Comparison of ENCODE assay signal across 31 cellular contexts in the genomic region with DNA sequence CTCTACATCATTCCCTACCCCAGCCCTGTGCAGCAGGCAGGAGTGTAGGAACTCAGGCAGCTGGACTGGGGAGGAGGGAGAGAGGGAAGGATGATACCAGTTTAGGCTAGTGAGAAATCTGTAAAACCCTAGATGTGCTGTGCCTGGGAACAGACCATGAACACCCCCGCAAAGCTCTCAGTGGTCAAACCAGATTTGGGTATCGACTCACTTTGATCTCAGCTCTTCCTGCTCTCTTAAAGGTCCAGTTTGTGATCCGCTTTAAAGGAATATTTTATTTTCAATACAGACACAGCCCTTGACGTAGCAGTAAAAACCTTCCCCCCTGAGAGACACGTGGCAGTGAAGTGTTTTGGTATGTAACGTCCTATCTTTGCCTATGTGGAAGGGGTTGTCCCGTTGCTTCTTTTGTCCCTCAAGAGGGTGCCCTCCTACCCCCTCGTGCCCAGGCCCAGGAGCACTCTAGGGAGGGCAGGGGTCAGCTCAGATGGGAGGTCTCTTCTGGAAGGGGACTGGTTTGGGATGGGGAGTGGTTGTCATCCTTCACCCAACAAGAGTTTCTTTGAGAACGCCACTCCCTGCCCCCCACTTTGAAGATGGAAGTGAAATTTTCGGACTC. TPM values are rescaled to one million over a fixed set of nuclear protein-coding genes. Genes with fewer than 3 reads are reported as not detected.
DNase-seq lines count a peak whose midpoint lies in the region; ATAC-seq, FAIRE-seq and TF ChIP-seq lines count a peak whose summit lies in the region.
"Had no signal": no experiment of that assay in that cellular context is flagged by ENCODE, and none has a peak within 500 bp of the region (broad histone marks: within the 10 kb centered on the region; RNA-seq: fewer than 3 reads in every experiment).

No MANE protein-coding gene starts in this region.

- H3K18ac ChIP-seq in neuronal stem cell (ENCODE audit: low read length): no peak overlapping the region

- H2BK12ac ChIP-seq in neuronal stem cell (ENCODE audit: low read length): no peak overlapping the region

- no peak overlapping the region for H2BK120ac ChIP-seq in neuronal stem cell (ENCODE audit: low read depth, low read length)

- H3K9ac ChIP-seq in SK-N-SH: no peak overlapping the region
- no peak overlapping the region for H3K9ac ChIP-seq in kidney (ENCODE audit: low read length in 2 of 2)
- H3K9ac ChIP-seq in neuronal stem cell (ENCODE audit: low read depth, low read length, poor library complexity): no peak overlapping the region

- no peaks in the 10 kb centered on the region for H3K9me2 ChIP-seq in SK-N-SH

- no peak for TF ChIP-seq POLR2A in upper lobe of left lung (IDR thresholded peaks at IDR 0.05)
- no peak for TF ChIP-seq POLR2A in H54 (IDR thresholded peaks at IDR 0.05; ENCODE audit: low read depth, low read length)

- no peaks in the 10 kb centered on the region for H3K79me2 ChIP-seq in SK-N-SH (ENCODE audit: insufficient read depth)

- H4K91ac ChIP-seq in neuronal stem cell (ENCODE audit: low read depth, low read length, poor library complexity): no peak overlapping the region

- H3K9me3 ChIP-seq in SK-N-SH: no peaks in the 10 kb centered on the region
- no peaks in the 10 kb centered on the region for H3K9me3 ChIP-seq in kidney (ENCODE audit: control insufficient read depth in 1 of 2, low read length in 2 of 2)
- H3K9me3 ChIP-seq in neuronal stem cell (replicated peaks in 1 of 2; ENCODE audit: control insufficient read depth in 2 of 2, insufficient read depth in 1 of 2, low read depth in 1 of 2, low read length in 2 of 2): no peaks in the 10 kb centered on the region
- no peaks in the 10 kb centered on the region for H3K9me3 ChIP-seq in upper lobe of left lung
- H3K9me3 ChIP-seq: sigmoid colon had no signal

- H3K4me3 ChIP-seq in SK-N-SH (ENCODE audit: low read depth in 2 of 2, low read length in 1 of 2) (peak overlapping the region in 1 of 2 experiments; percentile 14; a peak in 1 of 4 replicates), kidney (ENCODE audit: low read length in 2 of 2) (no peak overlapping the region), neuronal stem cell (ENCODE audit: low read length in 2 of 2) (no peak overlapping the region), upper lobe of left lung (no peak overlapping the region)
- H3K4me3 ChIP-seq: GM23338, PC-9, sigmoid colon had no signal

- no peaks in the 10 kb centered on the region for H3K9me3 Mint-ChIP-seq in T-cell
- H3K9me3 Mint-ChIP-seq: activated naive CD8-positive, alpha-beta T cell treated with anti-CD3 and anti-CD28 coated beads, Interleukin-2, amount 50 U/mL, for 24 hours; activated T-cell treated with anti-CD3 and anti-CD28 coated beads, Interleukin-2, amount 50 U/mL, for 4 hours; effector memory CD8-positive, alpha-beta T cell; GM23338; stimulated activated effector memory CD8-positive, alpha-beta T cell treated with anti-CD3 and anti-CD28 coated beads, Interleukin-12 subunit alpha, Interleukin-12 subunit beta, amount 100 ng/mL, for 72 hours had no signal

- TF ChIP-seq EP300 in SK-N-SH (IDR thresholded peaks at IDR 0.05; ENCODE audit: borderline replicate concordance in 1 of 2, low read depth in 1 of 2, low read length in 1 of 2): no peak
- no peak for TF ChIP-seq EP300 in upper lobe of left lung (IDR thresholded peaks at IDR 0.05)

- H3K27me3 ChIP-seq in SK-N-SH (ENCODE audit: insufficient read depth) (no peaks in the 10 kb centered on the region), neuronal stem cell (ENCODE audit: control insufficient read depth in 3 of 3, insufficient read depth in 3 of 3, low read depth in 1 of 3, low read length in 3 of 3) (peaks cover 0 to under 1% (median 0%) of the 10 kb centered on the region in 3 experiments), upper lobe of left lung (no peaks in the 10 kb centered on the region)
- H3K27me3 ChIP-seq: foreskin keratinocyte, sigmoid colon had no signal

- H3K4me2 ChIP-seq in SK-N-SH: no peak overlapping the region
- no peak overlapping the region for H3K4me2 ChIP-seq in neuronal stem cell (ENCODE audit: insufficient read depth, low read length, poor library complexity, severe bottlenecking)
- H3K4me2 ChIP-seq: GM23338, PC-9 had no signal

- H3K14ac ChIP-seq in neuronal stem cell (ENCODE audit: low read length): no peak overlapping the region

- peaks cover 0 to 66% of the 10 kb centered on the region in 2 experiments; a peak in 3 of 4 replicates for H3K4me1 ChIP-seq in SK-N-SH (ENCODE audit: control insufficient read depth in 1 of 2, insufficient read depth in 2 of 2, low read depth in 1 of 2, low read length in 1 of 2)
- peaks cover 31% of the 10 kb centered on the region in 2 donors for H3K4me1 ChIP-seq in kidney (ENCODE audit: control insufficient read depth in 1 of 2, insufficient read depth in 1 of 2, low read depth in 1 of 2, low read length in 2 of 2)
- H3K4me1 ChIP-seq in neuronal stem cell (ENCODE audit: control insufficient read depth in 2 of 2, insufficient read depth in 1 of 2, low read depth in 1 of 2, low read length in 2 of 2): peaks cover 2 to 15% of the 10 kb centered on the region in 2 donors
- peaks cover 0 to 4% (median 0%) of the 10 kb centered on the region in 4 donors for H3K4me1 ChIP-seq in upper lobe of left lung
- H3K4me1 ChIP-seq: foreskin keratinocyte, sigmoid colon had no signal

- POLR2A ChIA-PET in SK-N-SH (lab: Yijun Ruan, JAX) (interaction anchor here (1.0 to 7.5 kb wide), 6 partner anchors 14 to 231 kb away, joined by 4 to 105 read pairs (median 6); a partner anchor contains a TSS), T-cell (lab: Charles Lee) (interaction anchor here in 1 of 2 donors (0.6 kb wide), 1 partner anchor 719 kb away, joined by 3 read pairs; no protein-coding TSS in a partner anchor)

- no peak overlapping the region for H2AFZ ChIP-seq in SK-N-SH (ENCODE audit: low read depth)
- H2AFZ ChIP-seq in neuronal stem cell (ENCODE audit: low read length): no peak overlapping the region
- H2AFZ ChIP-seq: GM23338, PC-9 had no signal

- H4K8ac ChIP-seq in neuronal stem cell (ENCODE audit: low read depth, low read length): no peak overlapping the region

- TF ChIP-seq RAD21 in SK-N-SH (IDR thresholded peaks at IDR 0.05; ENCODE audit: low read length): no peak

- no peaks in the 10 kb centered on the region for H3K27me3 Mint-ChIP-seq in T-cell
- H3K27me3 Mint-ChIP-seq: activated CD8-positive, alpha-beta memory T cell treated with anti-CD3 and anti-CD28 coated beads, Interleukin-2, amount 10 ng/mL, durations not matched to agents 7 days and 5 days; activated naive CD8-positive, alpha-beta T cell treated with anti-CD3 and anti-CD28 coated beads, Interleukin-2, amount 50 U/mL, for 24 hours; effector memory CD8-positive, alpha-beta T cell had no signal

- H3K79me1 ChIP-seq in neuronal stem cell (ENCODE audit: low read depth, low read length): no peaks in the 10 kb centered on the region

- peaks cover 35% of the 10 kb centered on the region for H3K36me3 Mint-ChIP-seq in T-cell
- H3K36me3 Mint-ChIP-seq: activated CD8-positive, alpha-beta memory T cell treated with anti-CD3 and anti-CD28 coated beads, Interleukin-2, amount 10 ng/mL, durations not matched to agents 7 days and 5 days; stimulated activated effector memory CD8-positive, alpha-beta T cell treated with anti-CD3 and anti-CD28 coated beads, Interleukin-12 subunit alpha, Interleukin-12 subunit beta, amount 100 ng/mL, for 72 hours had no signal

- peak overlapping the region in 1 of 2 experiments; percentile 98; a peak in 2 of 4 replicates for H3K27ac ChIP-seq in SK-N-SH (ENCODE audit: low read depth in 2 of 2, low read length in 1 of 2)
- H3K27ac ChIP-seq in kidney (ENCODE audit: low read depth in 2 of 2, low read length in 2 of 2): no peak overlapping the region
- H3K27ac ChIP-seq in neuronal stem cell (replicated peaks; ENCODE audit: low read length): no peak overlapping the region
- H3K27ac ChIP-seq in upper lobe of left lung: peak overlapping the region in 3 of 4 donors; percentile 18 to 56 (median 43)
- H3K27ac ChIP-seq: foreskin keratinocyte, PC-9, sigmoid colon had no signal

- H4K20me1 ChIP-seq in SK-N-SH (ENCODE audit: insufficient read depth): no peaks in the 10 kb centered on the region

- H3K27ac Mint-ChIP-seq in T-cell: no peak overlapping the region
- H3K27ac Mint-ChIP-seq: activated CD8-positive, alpha-beta memory T cell treated with anti-CD3 and anti-CD28 coated beads, Interleukin-2, amount 10 ng/mL, durations not matched to agents 7 days and 5 days; activated naive CD8-positive, alpha-beta T cell treated with anti-CD3 and anti-CD28 coated beads, Interleukin-2, amount 50 U/mL, for 24 hours; effector memory CD8-positive, alpha-beta T cell; GM23338; stimulated activated effector memory CD8-positive, alpha-beta T cell treated with anti-CD3 and anti-CD28 coated beads, Interleukin-12 subunit alpha, Interleukin-12 subunit beta, amount 100 ng/mL, for 72 hours had no signal

- TF ChIP-seq CTCF in SK-N-SH (IDR thresholded peaks at IDR 0.05) (no peak), kidney (IDR thresholded peaks at IDR 0.05; ENCODE audit: borderline replicate concordance, extremely low read depth, insufficient read depth) (no peak), upper lobe of left lung (IDR thresholded peaks at IDR 0.05) (no peak)

- 81% methylated on average over 10 of the region's 10 CpGs for WGBS in SK-N-SH (ENCODE audit: low lambda C conversion rate)
- no CpG with 5 or more reads among the region's 10 CpGs for WGBS in neuronal stem cell (ENCODE audit: extremely low coverage in 2 of 2, insufficient read length in 2 of 2, insufficient replicate concordance in 1 of 2), 2 donors
- WGBS in upper lobe of left lung, 2 donors: 78 to 80% methylated on average over 9 to 10 of the region's 10 CpGs

- H2AK5ac ChIP-seq in neuronal stem cell (ENCODE audit: low read depth, low read length): no peak overlapping the region

- no peak overlapping the region for H2BK15ac ChIP-seq in neuronal stem cell (ENCODE audit: low read length)

- no peaks in the 10 kb centered on the region for H3K4me1 Mint-ChIP-seq in T-cell
- H3K4me1 Mint-ChIP-seq: activated CD8-positive, alpha-beta memory T cell treated with anti-CD3 and anti-CD28 coated beads, Interleukin-2, amount 10 ng/mL, durations not matched to agents 7 days and 5 days; activated naive CD8-positive, alpha-beta T cell treated with anti-CD3 and anti-CD28 coated beads, Interleukin-2, amount 50 U/mL, for 24 hours; stimulated activated effector memory CD8-positive, alpha-beta T cell treated with anti-CD3 and anti-CD28 coated beads, Interleukin-12 subunit alpha, Interleukin-12 subunit beta, amount 100 ng/mL, for 72 hours had no signal

- no peaks in the 10 kb centered on the region for H3F3A ChIP-seq in SK-N-SH (replicated peaks; ENCODE audit: insufficient read depth)

- ATAC-seq in upper lobe of left lung (ENCODE audit: low FRiP score in 2 of 2) (no peak), T-cell (replicated peaks in 1 of 4) (no peak)
- ATAC-seq: activated CD4-positive, CD25-positive, alpha-beta regulatory T cell treated with anti-CD3 and anti-CD28 coated beads, Interleukin-2, amount 50 U/mL, for 24 hours; activated CD8-positive, alpha-beta memory T cell treated with anti-CD3 and anti-CD28 coated beads, Interleukin-2, amount 10 ng/mL, durations not matched to agents 7 days and 5 days; activated naive CD8-positive, alpha-beta T cell treated with anti-CD3 and anti-CD28 coated beads, Interleukin-2, amount 50 U/mL, for 24 hours; activated T-cell treated with anti-CD3 and anti-CD28 coated beads, Interleukin-2, amount 50 U/mL, for 4 hours; effector memory CD8-positive, alpha-beta T cell; foreskin keratinocyte; Right ventricle myocardium inferior; stimulated activated effector memory CD8-positive, alpha-beta T cell treated with anti-CD3 and anti-CD28 coated beads, Interleukin-12 subunit alpha, Interleukin-12 subunit beta, amount 100 ng/mL, for 72 hours had no signal

- H3K4ac ChIP-seq in neuronal stem cell (ENCODE audit: low read length): no peak overlapping the region

- H2BK5ac ChIP-seq in neuronal stem cell (ENCODE audit: low read length): peak overlapping the region; percentile 35

- H3K36me3 ChIP-seq in SK-N-SH (replicated peaks in 1 of 2; ENCODE audit: control insufficient read depth in 1 of 2, insufficient read depth in 2 of 2, low read length in 1 of 2) (no peaks in the 10 kb centered on the region), kidney (ENCODE audit: control insufficient read depth in 1 of 2, insufficient read depth in 2 of 2, low read length in 2 of 2) (no peaks in the 10 kb centered on the region), neuronal stem cell (replicated peaks in 1 of 2; ENCODE audit: control insufficient read depth in 2 of 2, insufficient read depth in 2 of 2, low read length in 2 of 2) (no peaks in the 10 kb centered on the region), upper lobe of left lung (no peaks in the 10 kb centered on the region)
- H3K36me3 ChIP-seq: sigmoid colon had no signal

- DNase-seq in SK-N-SH (peak; percentile 57), kidney (peak; percentile 16), neuronal stem cell (ENCODE audit: low spot score) (no peak), upper lobe of left lung (no peak), DMS153 (lab: John Stamatoyannopoulos, UW) (no peak), H54 (ENCODE audit: insufficient read length, low spot score) (no peak), T-cell (no peak), NCI-H345 (lab: John Stamatoyannopoulos, UW) (no peak)
- DNase-seq: activated CD4-positive, alpha-beta T cell treated with anti-CD3 and anti-CD28 coated beads, Interleukin-2, amount 50 U/mL, for 4 hours; activated CD8-positive, alpha-beta memory T cell treated with anti-CD3 and anti-CD28 coated beads, Interleukin-2, amount 10 ng/mL, durations not matched to agents 7 days and 5 days; activated gamma-delta T cell; activated naive CD8-positive, alpha-beta T cell treated with anti-CD3 and anti-CD28 coated beads, Interleukin-2, amount 50 U/mL, for 24 hours; activated T-cell treated with anti-CD3 and anti-CD28 coated beads, Interleukin-2, amount 50 U/mL, for 4 hours; central memory CD4-positive, alpha-beta T cell; effector memory CD8-positive, alpha-beta T cell; erythroblast; foreskin keratinocyte; KBM-7; NCI-H1105; NCI-H187 treated with DMSO at 0.1 percent for 48 hours; NCI-H2171 treated with DMSO at 0.1 percent for 48 hours; NCI-H524 treated with DMSO at 0.1 percent for 48 hours; PC-9; sigmoid colon; stimulated activated CD4-positive, alpha-beta T cell treated with anti-CD3 and anti-CD28 coated beads, Interleukin-15, amount 100 ng/mL, for 24 hours; T-helper 2 cell had no signal

- no peak overlapping the region for H3K23ac ChIP-seq in neuronal stem cell (ENCODE audit: low read depth, low read length, poor library complexity)

- no peak overlapping the region for H3K4me3 Mint-ChIP-seq in T-cell
- H3K4me3 Mint-ChIP-seq: activated CD8-positive, alpha-beta memory T cell treated with anti-CD3 and anti-CD28 coated beads, Interleukin-2, amount 10 ng/mL, durations not matched to agents 7 days and 5 days; activated naive CD8-positive, alpha-beta T cell treated with anti-CD3 and anti-CD28 coated beads, Interleukin-2, amount 50 U/mL, for 24 hours; activated T-cell treated with anti-CD3 and anti-CD28 coated beads, Interleukin-2, amount 50 U/mL, for 4 hours; effector memory CD8-positive, alpha-beta T cell; GM23338; stimulated activated effector memory CD8-positive, alpha-beta T cell treated with anti-CD3 and anti-CD28 coated beads, Interleukin-12 subunit alpha, Interleukin-12 subunit beta, amount 100 ng/mL, for 72 hours had no signal

- intact Hi-C loops in kidney (cut with DNase I): no loop called here

- FAIRE-seq in kidney (lab: Jason Lieb, UNC) (no peak), H54 (lab: Jason Lieb, UNC) (no peak)

- CTCF ChIA-PET in SK-N-SH (lab: Yijun Ruan, JAX) (interaction anchor here (0.6 to 9.4 kb wide), 19 partner anchors 10 to 730 kb away, joined by 3 to 133 read pairs (median 3); a partner anchor contains a TSS), T-cell (lab: Charles Lee) (interaction anchor here in 1 of 2 donors (0.6 kb wide), 1 partner anchor 145 kb away, joined by 5 read pairs; no protein-coding TSS in a partner anchor)

RNA-seq across cellular contexts. Expression of a gene that starts 19.3 kb away (rescaled TPM):
- 37.8 and 57.8 TPM in 2 replicates for polyA plus RNA-seq in SK-N-SH (2012; rRNA removed)
- 28.9 and 45.2 TPM in 2 replicates for polyA plus RNA-seq in SK-N-SH (2012; cell fraction: cytosol; rRNA removed)
- polyA plus RNA-seq in SK-N-SH (2012; cell fraction: nucleus; rRNA removed): 179 and 233 TPM in 2 replicates
- total RNA-seq in kidney: 66.4 TPM
- 122 TPM for polyA plus RNA-seq in kidney (ENCODE audit: insufficient read depth, low read depth, low replicate concordance)
- not detected for polyA plus RNA-seq in neuronal stem cell (2013, experiment 1 of 2)
- polyA plus RNA-seq in neuronal stem cell (2013, experiment 2 of 2): not detected
- 100 to 1,000 TPM in 2 of 6 donors, 10 to 100 TPM in 4; 22.4 to 130 (median 92.7) TPM for total RNA-seq in upper lobe of left lung
- total RNA-seq in T-cell: under 1 TPM in 3 of 5 donors, not detected in 2; 0.26 to 0.82 (median 0.32) TPM
- total RNA-seq: activated CD8-positive, alpha-beta memory T cell treated with anti-CD3 and anti-CD28 coated beads, Interleukin-2, amount 10 ng/mL, durations not matched to agents 7 days and 5 days; foreskin keratinocyte; GM23338 had no signal
- polyA plus RNA-seq: foreskin keratinocyte, GM23338, neural cell had no signal

Comparison
In these comparisons a context has a peak if more than half of its experiments do, and no peak if none do; other contexts are left out.
1. DNase-seq: peak in SK-N-SH (single experiment) and kidney (single experiment); none in neuronal stem cell (single experiment), upper lobe of left lung (0 of 2), DMS153 (single experiment), H54 (single experiment), T-cell (0 of 34) and NCI-H345 (single experiment).
2. H3K27ac ChIP-seq: peak in upper lobe of left lung (3 of 4); none in kidney (0 of 2) and neuronal stem cell (single experiment).
3. RNA of a gene that starts 19.3 kb away (total RNA-seq): 22.4 to 130 TPM in upper lobe of left lung and 66.4 TPM in kidney (single experiment); 0.26 to 0.82 TPM in T-cell; every median in the first group is over 10 times any median in the second.